Comparison of ENCODE assay signal across 8 cellular contexts in the genomic region with DNA sequence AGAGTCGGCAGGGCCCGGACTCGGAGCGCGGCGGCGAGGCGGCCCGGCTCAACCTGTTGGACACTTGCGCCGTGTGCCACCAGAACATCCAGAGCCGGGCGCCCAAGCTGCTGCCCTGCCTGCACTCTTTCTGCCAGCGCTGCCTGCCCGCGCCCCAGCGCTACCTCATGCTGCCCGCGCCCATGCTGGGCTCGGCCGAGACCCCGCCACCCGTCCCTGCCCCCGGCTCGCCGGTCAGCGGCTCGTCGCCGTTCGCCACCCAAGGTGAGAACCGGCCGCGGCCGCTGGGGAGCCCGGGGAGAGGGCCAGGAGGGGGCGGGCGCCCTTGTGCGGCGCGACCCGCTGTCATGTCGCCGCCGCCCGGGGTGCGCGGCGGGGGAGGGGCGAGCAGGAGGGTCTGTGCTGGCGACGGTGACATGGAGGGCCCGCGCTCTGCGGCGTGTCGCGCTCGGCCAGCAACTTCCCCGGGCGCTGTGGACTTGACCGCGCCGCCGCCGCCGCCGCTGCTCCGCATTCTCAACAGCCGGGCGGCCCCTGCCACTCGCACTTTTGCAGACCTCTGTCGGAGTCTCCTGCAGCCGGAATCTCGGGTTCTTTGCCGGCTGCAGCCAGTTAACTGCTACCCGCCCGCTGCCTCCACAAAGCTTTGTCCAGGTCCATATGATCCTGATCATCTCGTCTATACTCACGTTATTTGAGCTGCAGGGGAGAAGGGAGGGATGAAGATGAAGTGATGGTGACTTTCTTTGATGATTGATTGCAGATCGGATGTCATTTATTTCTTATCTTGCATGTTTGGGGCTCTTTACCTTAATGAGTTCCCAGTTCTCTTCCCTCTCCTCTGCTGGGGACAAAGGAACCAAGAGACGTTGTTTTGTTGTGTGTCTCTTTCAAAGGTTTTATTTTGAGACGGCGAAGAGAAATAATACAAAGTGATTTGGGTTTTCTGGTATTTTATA. TPM values are rescaled to one million over a fixed set of nuclear protein-coding genes. Genes with fewer than 3 reads are reported as not detected.
A peak's percentile ranks its signal among the peaks of the same experiment; 100 is the strongest.
DNase-seq lines count a peak whose midpoint lies in the region; ATAC-seq and TF ChIP-seq lines count a peak whose summit lies in the region.

No MANE protein-coding gene starts in this region.

- TF ChIP-seq CTCF in AG04449 (IDR thresholded peaks at IDR 0.05; ENCODE audit: insufficient read depth, low read length, missing control alignments) (no peak), lower leg skin (IDR thresholded peaks at IDR 0.05) (no peak)

- peak overlapping the region; percentile 74 for H3K4me3 ChIP-seq in AG04449 (ENCODE audit: low read depth, low read length)
- H3K4me3 ChIP-seq in lower leg skin (ENCODE audit: low read depth, poor library complexity, severe bottlenecking) = peak overlapping the region; percentile 84

- POLR2A ChIA-PET in AG04449 (lab: Yijun Ruan, JAX) = interaction anchor here (0.8 kb wide), 1 partner anchor 127 kb away, joined by 3 read pairs; no protein-coding TSS in a partner anchor

- no peak for TF ChIP-seq POLR2A in lower leg skin (IDR thresholded peaks at IDR 0.05)

- CTCF ChIA-PET in AG04449 (lab: Yijun Ruan, JAX) = no interaction called here

- 0 to 1% methylated on average over 19 to 21 of the region's 84 CpGs for WGBS in lower leg skin, 2 donors

- intact Hi-C loops in lower leg skin (cut with DNase I; ENCODE audit: low total_unique reads) = no loop called here

- no peak for DNase-seq in AG04449 (ENCODE audit: low read depth, low spot score)
- peak; percentile 64 for DNase-seq in NCI-H345 (lab: John Stamatoyannopoulos, UW)
- DNase-seq in activated CD4-positive, alpha-beta T cell treated with anti-CD3 and anti-CD28 coated beads, Interleukin-2, amount 50 U/mL, for 24 hours (ENCODE audit: low read depth in 1 of 2, low spot score in 1 of 2) = peak; percentile 24 to 37
- DNase-seq in dedifferentiated amniotic fluid mesenchymal stem cell (ENCODE audit: extremely low spot score) = peak; percentile 27
- peak; percentile 22 to 90 for DNase-seq in lower leg skin (ENCODE audit: low spot score in 2 of 2)
- DNase-seq in stimulated activated CD4-positive, alpha-beta T cell treated with anti-CD3 and anti-CD28 coated beads, TNF-alpha, amount 100 ng/mL, for 1 hour (ENCODE audit: low read depth in 3 of 3, low spot score in 1 of 3) = peak in 2 of 3 donors; percentile 9 to 44

- ATAC-seq in GM18520 (IDR thresholded peaks at IDR 0.05; ENCODE audit: unreplicated experiment) (peak; percentile 28), HG03060 (IDR thresholded peaks at IDR 0.05; ENCODE audit: low read depth, unreplicated experiment) (peak; percentile 5)

RNA-seq across cellular contexts. Expression of a gene that starts 0.9 kb away (rescaled TPM):
- 10 to 100 TPM; 13.5 to 21.1 (median 17.7) TPM for total RNA-seq in lower leg skin
